In the genomic region with DNA sequence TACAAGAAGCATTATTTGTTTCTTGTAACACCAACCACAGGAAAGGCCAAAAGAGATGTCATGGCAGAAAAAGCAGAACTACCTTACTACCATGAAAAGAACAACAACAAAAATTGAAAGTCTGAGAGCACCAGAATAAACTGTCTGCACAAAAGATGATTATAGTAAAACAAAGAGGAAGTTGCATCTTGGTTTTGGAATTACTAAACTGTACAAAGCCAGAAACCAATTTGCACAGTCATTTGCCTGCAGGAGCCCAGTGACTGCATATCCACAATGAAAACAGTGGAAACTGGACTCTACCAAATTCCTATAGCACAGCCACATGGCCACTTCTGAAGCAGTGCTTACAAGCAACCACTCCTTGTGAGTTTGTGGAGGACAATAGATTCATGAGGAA, we compare ENCODE assay signal across 9 cellular contexts.
DNase-seq lines count a peak whose midpoint lies in the region; ATAC-seq and TF ChIP-seq lines count a peak whose summit lies in the region.
"Had no signal": no experiment of that assay in that cellular context is flagged by ENCODE, and none has a peak within 500 bp of the region (broad histone marks: within the 10 kb centered on the region; RNA-seq: fewer than 3 reads in every experiment).

No MANE protein-coding gene starts in this region.

- peaks cover 25% of the 10 kb centered on the region for H3K4me1 Mint-ChIP-seq in activated CD4-positive, alpha-beta T cell treated with anti-CD3 and anti-CD28 coated beads, Interleukin-2, amount 10 ng/mL, durations not matched to agents 24 days and 14 days
- H3K4me1 Mint-ChIP-seq in neural progenitor cell = no peaks in the 10 kb centered on the region

- H3K4me1 ChIP-seq in OCI-LY3 (ENCODE audit: low read length) (peaks cover 58% of the 10 kb centered on the region), neural progenitor cell (no peaks in the 10 kb centered on the region)
- H3K4me1 ChIP-seq: A549 had no signal

- H3K9me3 ChIP-seq in OCI-LY3 (ENCODE audit: insufficient read depth, low read length) = no peaks in the 10 kb centered on the region
- no peaks in the 10 kb centered on the region for H3K9me3 ChIP-seq in neural progenitor cell (ENCODE audit: low read depth)
- H3K9me3 ChIP-seq: A549 had no signal

- H3K27me3 Mint-ChIP-seq in activated CD4-positive, alpha-beta T cell treated with anti-CD3 and anti-CD28 coated beads, Interleukin-2, amount 10 ng/mL, durations not matched to agents 24 days and 14 days = no peaks in the 10 kb centered on the region
- H3K27me3 Mint-ChIP-seq in neural progenitor cell (ENCODE audit: insufficient read depth, low read depth) = no peaks in the 10 kb centered on the region

- DNase-seq in activated CD4-positive, alpha-beta T cell treated with anti-CD3 and anti-CD28 coated beads, Interleukin-2, amount 10 ng/mL, durations not matched to agents 24 days and 14 days = no peak
- no peak for DNase-seq in activated CD4-positive, alpha-beta T cell treated with anti-CD3 and anti-CD28 coated beads, Interleukin-2, amount 50 U/mL, for 48 hours
- peak; percentile 69 for DNase-seq in germinal center (ENCODE audit: low spot score)
- DNase-seq in HPDE6-E6E7 (ENCODE audit: extremely low spot score) = no peak
- no peak for DNase-seq in coronary artery (ENCODE audit: low spot score)
- no peak for DNase-seq in neural progenitor cell (ENCODE audit: low spot score)

- H3K27me3 ChIP-seq in OCI-LY3 (ENCODE audit: low read depth, low read length) = no peaks in the 10 kb centered on the region
- no peaks in the 10 kb centered on the region for H3K27me3 ChIP-seq in neural progenitor cell

- no peak for TF ChIP-seq CTCF in OCI-LY3 (IDR thresholded peaks at IDR 0.05; ENCODE audit: low read depth, low read length)
- no peak for TF ChIP-seq CTCF in coronary artery (IDR thresholded peaks at IDR 0.05)
- TF ChIP-seq CTCF in neural progenitor cell (IDR thresholded peaks at IDR 0.05) = no peak

- H3K36me3 ChIP-seq in OCI-LY3 (replicated peaks; ENCODE audit: low read depth, low read length) (peaks cover 20% of the 10 kb centered on the region), neural progenitor cell (no peaks in the 10 kb centered on the region)

- H4K20me1 ChIP-seq in OCI-LY3 (ENCODE audit: insufficient read depth, low read length) = no peaks in the 10 kb centered on the region
- no peaks in the 10 kb centered on the region for H4K20me1 ChIP-seq in neural progenitor cell (ENCODE audit: low read depth)

- no peaks in the 10 kb centered on the region for H3F3A ChIP-seq in neural progenitor cell (ENCODE audit: low read depth)

- peaks cover 11% of the 10 kb centered on the region for H3K9me3 Mint-ChIP-seq in activated CD4-positive, alpha-beta T cell treated with anti-CD3 and anti-CD28 coated beads, Interleukin-2, amount 10 ng/mL, durations not matched to agents 24 days and 14 days
- H3K9me3 Mint-ChIP-seq in neural progenitor cell = peaks cover 3% of the 10 kb centered on the region

- peak overlapping the region; percentile 50 for H3K9ac ChIP-seq in OCI-LY3 (ENCODE audit: low read length)
- H3K9ac ChIP-seq in neural progenitor cell = no peak overlapping the region

- no peaks in the 10 kb centered on the region; the same call in 1 of the 2 replicates for H3K79me2 ChIP-seq in OCI-LY3 (ENCODE audit: low read length)
- H3K79me2 ChIP-seq in neural progenitor cell (ENCODE audit: low read depth) = no peaks in the 10 kb centered on the region

- intact Hi-C loops in activated CD4-positive, alpha-beta T cell treated with anti-CD3 and anti-CD28 coated beads, Interleukin-2, amount 10 ng/mL, durations not matched to agents 24 days and 14 days (cut with micrococcal nuclease) = no loop called here

- H2AFZ ChIP-seq in OCI-LY3 (ENCODE audit: low read depth, low read length) (no peak overlapping the region), neural progenitor cell (replicated peaks) (no peak overlapping the region)

- H3K4me3 ChIP-seq in OCI-LY3 (ENCODE audit: low read length) = peak overlapping the region; percentile 61
- H3K4me3 ChIP-seq in coronary artery = no peak overlapping the region
- no peak overlapping the region for H3K4me3 ChIP-seq in neural progenitor cell
- H3K4me3 ChIP-seq: A549 had no signal

- H3K27ac ChIP-seq in OCI-LY3 (ENCODE audit: low read length) (peak overlapping the region; percentile 96), coronary artery (no peak overlapping the region), neural progenitor cell (no peak overlapping the region)
- H3K27ac ChIP-seq: A549 had no signal

- no peak overlapping the region for H3K4me3 Mint-ChIP-seq in activated CD4-positive, alpha-beta T cell treated with anti-CD3 and anti-CD28 coated beads, Interleukin-2, amount 10 ng/mL, durations not matched to agents 24 days and 14 days
- no peak overlapping the region for H3K4me3 Mint-ChIP-seq in neural progenitor cell

- ATAC-seq in HG02798 (IDR thresholded peaks at IDR 0.05; ENCODE audit: poor library complexity, unreplicated experiment) = peak; percentile 81
- ATAC-seq: A549 had no signal

- H3K4me2 ChIP-seq in OCI-LY3 (ENCODE audit: low read length) (peak overlapping the region; percentile 87), neural progenitor cell (no peak overlapping the region)
- H3K4me2 ChIP-seq: A549 had no signal

- peak overlapping the region; percentile 39 for H3K27ac Mint-ChIP-seq in activated CD4-positive, alpha-beta T cell treated with anti-CD3 and anti-CD28 coated beads, Interleukin-2, amount 10 ng/mL, durations not matched to agents 24 days and 14 days
- no peak overlapping the region for H3K27ac Mint-ChIP-seq in neural progenitor cell

- peaks cover 30% of the 10 kb centered on the region for H3K36me3 Mint-ChIP-seq in activated CD4-positive, alpha-beta T cell treated with anti-CD3 and anti-CD28 coated beads, Interleukin-2, amount 10 ng/mL, durations not matched to agents 24 days and 14 days (ENCODE audit: low read depth)
- peaks cover 2% of the 10 kb centered on the region for H3K36me3 Mint-ChIP-seq in neural progenitor cell
